Comparison of ENCODE assay signal across 8 cellular contexts in genomic region chr14:96362965-96363750, GRCh38. TPM values are rescaled to one million over a fixed set of nuclear protein-coding genes. Genes with fewer than 3 reads are reported as not detected.
DNase-seq lines count a peak whose midpoint lies in the region; ATAC-seq and TF ChIP-seq lines count a peak whose summit lies in the region.

TSS of gene ATG2B (minus strand) at chr14:96363341. CDS start at chr14:96362976, 365 bp downstream.
A gene with protein sequence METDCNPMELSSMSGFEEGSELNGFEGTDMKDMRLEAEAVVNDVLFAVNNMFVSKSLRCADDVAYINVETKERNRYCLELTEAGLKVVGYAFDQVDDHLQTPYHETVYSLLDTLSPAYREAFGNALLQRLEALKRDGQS (plus strand): TSS chr14:96363526. CDS start chr14:96382248, 18,722 bp downstream.

- H3K27ac ChIP-seq in Panc1 (ENCODE audit: low read length) = peak within 1 kb of the TSS; percentile 66
- peak within 1 kb of the TSS; percentile 94 for H3K27ac ChIP-seq in muscle layer of duodenum (ENCODE audit: low read length)

- H3K4me3 ChIP-seq in Panc1 (ENCODE audit: low read depth in 2 of 2, low read length in 2 of 2) (peak within 1 kb of the TSS; percentile 86 to 91), muscle layer of duodenum (ENCODE audit: low read depth in 1 of 2, low read length in 2 of 2) (peak within 1 kb of the TSS; percentile 95 to 98)

- intact Hi-C loops in Panc1 (cut with micrococcal nuclease; ENCODE audit: unreplicated experiment) = no loop called here

- H3K9me3 ChIP-seq in Panc1 (ENCODE audit: control insufficient read depth, insufficient read depth, low read depth, low read length) (no peaks in the 10 kb centered on the region), muscle layer of duodenum (ENCODE audit: control insufficient read depth in 1 of 2, low read length in 2 of 2) (no peaks in the 10 kb centered on the region)

- CTCF ChIA-PET in Panc1 (lab: Charles Lee) = no interaction called here

- H3K27me3 ChIP-seq in Panc1 (ENCODE audit: control insufficient read depth, insufficient read depth, low read length) (no peaks in the 10 kb centered on the region), muscle layer of duodenum (ENCODE audit: low read depth, low read length) (no peaks in the 10 kb centered on the region)

- H3K36me3 ChIP-seq in Panc1 (ENCODE audit: control insufficient read depth, insufficient read depth, low read length) (peaks cover 8% of the 10 kb centered on the region; the same call in 1 of the 2 replicates), muscle layer of duodenum (ENCODE audit: control insufficient read depth in 1 of 2, insufficient read depth in 2 of 2, low read length in 2 of 2) (peaks cover 0 to 7% of the 10 kb centered on the region in 2 donors)

- peak; percentile 63 for ATAC-seq in GM21717 (IDR thresholded peaks at IDR 0.05; ENCODE audit: unreplicated experiment)
- peak; percentile 96 for ATAC-seq in Panc1
- peak; percentile 81 to 82 for ATAC-seq in activated T-cell treated with anti-CD3 and anti-CD28 coated beads, Interleukin-2, amount 50 U/mL, for 4 hours
- ATAC-seq in esophagus mucosa = peak; percentile 96

- TF ChIP-seq CTCF in Panc1 (IDR thresholded peaks at IDR 0.05) = no peak

- H3K4me1 Mint-ChIP-seq in activated T-cell treated with anti-CD3 and anti-CD28 coated beads, Interleukin-2, amount 50 U/mL, for 4 hours (ENCODE audit: low read depth) = peaks cover 52% of the 10 kb centered on the region

- peaks cover 5% of the 10 kb centered on the region for H3K36me3 Mint-ChIP-seq in activated T-cell treated with anti-CD3 and anti-CD28 coated beads, Interleukin-2, amount 50 U/mL, for 4 hours (ENCODE audit: insufficient read depth)

- DNase-seq in DMS153 treated with DMSO at 0.1 percent for 48 hours (lab: John Stamatoyannopoulos, UW; ENCODE audit: unreplicated experiment) (peak; percentile 81), KBM-7 (peak; percentile 87), Panc1 (ENCODE audit: low read depth, low spot score) (peak; percentile 41)
- DNase-seq in activated T-cell treated with anti-CD3 and anti-CD28 coated beads, Interleukin-2, amount 50 U/mL, for 4 hours = peak; percentile 97
- peak; percentile 93 for DNase-seq in stimulated activated CD8-positive, alpha-beta memory T cell treated with anti-CD3 and anti-CD28 coated beads, Interleukin-7, amount 100 ng/mL, for 24 hours (ENCODE audit: low read depth)

- H3K4me3 Mint-ChIP-seq in activated T-cell treated with anti-CD3 and anti-CD28 coated beads, Interleukin-2, amount 50 U/mL, for 4 hours = peak within 1 kb of the TSS; percentile 95

- POLR2A ChIA-PET in Panc1 (lab: Charles Lee) = interaction anchor here (0.5 kb wide), 1 partner anchor 847 kb away, joined by 8 read pairs; the partner anchor contains the start of gene SYNE3

- in situ Hi-C loops in KBM-7 (cut with MboI; ENCODE audit: low pct_unique_long_range_greater_than_20kb, low sequenced_read_pairs) = no loop called here
- in situ Hi-C loops in Panc1 (cut with HindIII; ENCODE audit: low pct_unique_long_range_greater_than_20kb, low sequenced_read_pairs) = no loop called here

- BruUV-seq in Panc1 (replicated peaks; lab: Mats Ljungman, UMichigan) = no TSS peak

- peaks cover 9% of the 10 kb centered on the region for H3K4me1 ChIP-seq in Panc1 (ENCODE audit: control insufficient read depth, insufficient read depth, low read length)
- peaks cover 6 to 33% of the 10 kb centered on the region in 2 donors for H3K4me1 ChIP-seq in muscle layer of duodenum (ENCODE audit: control insufficient read depth in 1 of 2, insufficient read depth in 2 of 2, low read length in 2 of 2)

- no peaks in the 10 kb centered on the region for H3K27me3 Mint-ChIP-seq in activated T-cell treated with anti-CD3 and anti-CD28 coated beads, Interleukin-2, amount 50 U/mL, for 4 hours (ENCODE audit: low read depth)

- H3K9me3 Mint-ChIP-seq in activated T-cell treated with anti-CD3 and anti-CD28 coated beads, Interleukin-2, amount 50 U/mL, for 4 hours = no peaks in the 10 kb centered on the region

RNA-seq across cellular contexts. Expression of gene ATG2B, which starts in this region (rescaled TPM):
- total RNA-seq in Panc1 (2021; ENCODE audit: unreplicated experiment) = 2.6 TPM
- polyA plus RNA-seq in Panc1 (2012; ENCODE audit: insufficient read length) = 2.4 TPM
- total RNA-seq in activated T-cell treated with anti-CD3 and anti-CD28 coated beads, Interleukin-2, amount 50 U/mL, for 4 hours = 10 to 100 TPM; 14.9 to 17.9 (median 17.4) TPM
- total RNA-seq in esophagus mucosa = 13.8 TPM

RNA-seq across cellular contexts. Expression of the second gene that starts in this region (rescaled TPM):
- total RNA-seq in Panc1 (2021; ENCODE audit: unreplicated experiment) (11.1 TPM), esophagus mucosa (41.8 TPM)
- polyA plus RNA-seq in Panc1 (2012; ENCODE audit: insufficient read length) = 6.3 TPM
- total RNA-seq in activated T-cell treated with anti-CD3 and anti-CD28 coated beads, Interleukin-2, amount 50 U/mL, for 4 hours = 10 to 100 TPM; 17.9 to 21.1 (median 19.3) TPM

Comparison
In these comparisons a context has a peak if more than half of its experiments do, and no peak if none do; other contexts are left out.
1. Peak in every context shown above with its lines: DNase-seq, ATAC-seq, H3K4me3 ChIP-seq and H3K27ac ChIP-seq.
2. DNase-seq: peak in every context shown above with its lines; median percentile 97 in activated T-cell treated with anti-CD3 and anti-CD28 coated beads, Interleukin-2, amount 50 U/mL, for 4 hours; 93 in stimulated activated CD8-positive, alpha-beta memory T cell treated with anti-CD3 and anti-CD28 coated beads, Interleukin-7, amount 100 ng/mL, for 24 hours; 87 in KBM-7; 81 in DMS153 treated with DMSO at 0.1 percent for 48 hours; 41 in Panc1.